Comparison of ENCODE assay signal across 9 cellular contexts in the genomic region with DNA sequence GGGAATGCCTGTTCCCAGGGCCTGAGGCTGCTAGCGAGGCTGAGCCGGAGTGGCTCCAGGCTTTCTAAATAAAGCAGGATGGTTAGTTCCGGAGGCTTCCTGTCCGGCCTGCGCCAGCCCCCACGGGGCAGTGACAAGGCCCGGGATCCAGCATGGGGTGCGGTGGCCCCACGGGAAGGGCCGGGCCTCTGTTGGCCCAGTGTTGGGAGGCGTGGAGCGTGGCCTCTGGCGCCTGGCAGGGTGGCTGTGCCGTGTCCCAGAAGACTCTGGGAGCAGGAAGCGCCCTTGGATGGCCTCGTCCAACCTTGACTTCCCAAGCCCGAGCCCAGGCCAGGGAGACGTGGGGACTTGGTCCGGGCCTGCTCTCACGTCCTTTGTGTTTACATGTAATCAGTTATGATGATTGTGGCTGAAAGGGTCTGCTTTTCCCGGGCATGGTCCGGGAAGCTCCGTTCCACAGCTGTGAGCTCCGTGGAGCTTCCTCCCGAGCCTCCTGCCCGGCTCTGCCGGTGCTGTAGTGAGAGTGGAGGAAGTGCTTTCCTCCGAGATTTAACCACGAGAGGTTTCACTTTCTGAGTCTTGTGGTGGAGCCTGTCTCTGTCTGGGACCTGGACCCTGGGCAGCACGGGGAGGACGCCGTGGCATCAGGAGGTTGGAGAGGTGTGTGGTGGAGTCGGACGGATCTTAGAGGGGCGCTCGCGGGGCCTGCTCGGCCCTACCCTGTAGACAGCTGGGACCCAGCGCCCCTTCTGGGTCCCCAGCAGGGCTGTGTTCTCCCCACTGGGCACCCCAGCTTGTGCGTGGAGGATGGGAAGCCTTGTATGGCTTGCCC. TPM values are rescaled to one million over a fixed set of nuclear protein-coding genes. Genes with fewer than 3 reads are reported as not detected.
DNase-seq lines count a peak whose midpoint lies in the region; ATAC-seq, FAIRE-seq and TF ChIP-seq lines count a peak whose summit lies in the region.
"Had no signal": no experiment of that assay in that cellular context is flagged by ENCODE, and none has a peak within 500 bp of the region (broad histone marks: within the 10 kb centered on the region; RNA-seq: fewer than 3 reads in every experiment).

No MANE protein-coding gene starts in this region.

- no peak overlapping the region for H3K4me2 ChIP-seq in PC-3 (ENCODE audit: low read length)

- FAIRE-seq in GM18507 (lab: Jason Lieb, UNC), result peak; percentile 35

- POLR2A ChIA-PET in PC-3 (lab: Charles Lee; ENCODE audit: unreplicated experiment), result no interaction called here

- H3K36me3 Mint-ChIP-seq in stimulated activated effector memory CD8-positive, alpha-beta T cell treated with anti-CD3 and anti-CD28 coated beads, Interleukin-12 subunit alpha, Interleukin-12 subunit beta, amount 100 ng/mL, for 72 hours, result no peaks in the 10 kb centered on the region

- peak overlapping the region; percentile 14 for H3K27ac Mint-ChIP-seq in stimulated activated effector memory CD8-positive, alpha-beta T cell treated with anti-CD3 and anti-CD28 coated beads, Interleukin-12 subunit alpha, Interleukin-12 subunit beta, amount 100 ng/mL, for 72 hours

- H3K27ac ChIP-seq in ascending aorta (peak overlapping the region; percentile 83 to 90), PC-3 (ENCODE audit: low read length) (no peak overlapping the region)

- peaks cover 24% of the 10 kb centered on the region for H3K4me1 Mint-ChIP-seq in stimulated activated effector memory CD8-positive, alpha-beta T cell treated with anti-CD3 and anti-CD28 coated beads, Interleukin-12 subunit alpha, Interleukin-12 subunit beta, amount 100 ng/mL, for 72 hours

- H3K4me1 ChIP-seq in ascending aorta (peaks cover 36 to 66% of the 10 kb centered on the region in 2 donors), PC-3 (ENCODE audit: insufficient read depth, low read length) (peaks cover 7% of the 10 kb centered on the region; the same call in 1 of the 2 replicates)

- TF ChIP-seq CTCF in ascending aorta (IDR thresholded peaks at IDR 0.05) (no peak), PC-3 (conservative IDR thresholded peaks at IDR 0.05; ENCODE audit: low read depth, low read length) (no peak)

- intact Hi-C loops in ascending aorta (cut with DNase I) (no loop called here), left ventricle myocardium superior (cut with micrococcal nuclease) (no loop called here), PC-3 (cut with micrococcal nuclease) (loop anchor here (10.0 kb wide), 1 partner anchor 144 kb away; no protein-coding TSS in a partner anchor)

- CTCF ChIA-PET in PC-3 (lab: Charles Lee), result no interaction called here

- BruUV-seq in PC-3 (replicated peaks; lab: Mats Ljungman, UMichigan), result no TSS peak

- H3K27me3 ChIP-seq in ascending aorta, result no peaks in the 10 kb centered on the region
- no peaks in the 10 kb centered on the region for H3K27me3 ChIP-seq in PC-3 (ENCODE audit: low read length)

- H3K9ac ChIP-seq in PC-3 (ENCODE audit: low read length), result no peak overlapping the region

- H3K9me3 ChIP-seq in ascending aorta (no peaks in the 10 kb centered on the region), PC-3 (ENCODE audit: low read length) (no peaks in the 10 kb centered on the region)

- H4K20me1 ChIP-seq in PC-3 (ENCODE audit: low read length), result peaks cover 9% of the 10 kb centered on the region; the same call in 1 of the 2 replicates

- no peaks in the 10 kb centered on the region for H3K9me2 ChIP-seq in PC-3 (replicated peaks; ENCODE audit: low read length)

- H3K79me2 ChIP-seq in PC-3 (ENCODE audit: low read length), result peaks cover 86% of the 10 kb centered on the region

- peak; percentile 74 for ATAC-seq in left ventricle myocardium superior
- ATAC-seq in stimulated activated effector memory CD8-positive, alpha-beta T cell treated with anti-CD3 and anti-CD28 coated beads, Interleukin-12 subunit alpha, Interleukin-12 subunit beta, amount 100 ng/mL, for 72 hours, result no peak
- no peak for ATAC-seq in HG03139 (IDR thresholded peaks at IDR 0.05; ENCODE audit: unreplicated experiment)
- no peak for ATAC-seq in HG03378 (IDR thresholded peaks at IDR 0.05; ENCODE audit: unreplicated experiment)
- no peak for ATAC-seq in PC-3

- H3F3A ChIP-seq in PC-3 (ENCODE audit: low read length, unreplicated experiment), result no peaks in the 10 kb centered on the region

- peak overlapping the region; percentile 26 for H3K4me3 Mint-ChIP-seq in stimulated activated effector memory CD8-positive, alpha-beta T cell treated with anti-CD3 and anti-CD28 coated beads, Interleukin-12 subunit alpha, Interleukin-12 subunit beta, amount 100 ng/mL, for 72 hours

- peak overlapping the region; percentile 43 to 98 for H3K4me3 ChIP-seq in ascending aorta
- no peak overlapping the region for H3K4me3 ChIP-seq in PC-3 (ENCODE audit: low read length)

- H3K36me3 ChIP-seq in ascending aorta (no peaks in the 10 kb centered on the region), PC-3 (ENCODE audit: low read depth, low read length) (no peaks in the 10 kb centered on the region)

- no peak overlapping the region for H2AFZ ChIP-seq in PC-3 (ENCODE audit: low read length)

- H3K9me3 Mint-ChIP-seq in stimulated activated effector memory CD8-positive, alpha-beta T cell treated with anti-CD3 and anti-CD28 coated beads, Interleukin-12 subunit alpha, Interleukin-12 subunit beta, amount 100 ng/mL, for 72 hours, result no peaks in the 10 kb centered on the region

- DNase-seq in GM18507 (ENCODE audit: extremely low spot score, insufficient read length, low read depth), result no peak
- DNase-seq in ascending aorta (ENCODE audit: low spot score in 2 of 2), result peak in 1 of 2 donors; percentile 79
- DNase-seq in left ventricle myocardium superior, result peak; percentile 91
- no peak for DNase-seq in stimulated activated effector memory CD8-positive, alpha-beta T cell treated with anti-CD3 and anti-CD28 coated beads, Interleukin-12 subunit alpha, Interleukin-12 subunit beta, amount 100 ng/mL, for 72 hours (ENCODE audit: low spot score in 2 of 2)
- DNase-seq in NAMALWA (ENCODE audit: low spot score), result no peak
- no peak for DNase-seq in PC-3

RNA-seq across cellular contexts. Expression of gene GNA11, which starts 4.6 kb away (rescaled TPM):
- 178 TPM for total RNA-seq in ascending aorta
- total RNA-seq in left ventricle myocardium superior, result 74.6 TPM
- total RNA-seq in PC-3 (2014; rRNA removed), result 59.6 and 89.4 TPM in 2 replicates

RNA-seq across cellular contexts. Expression of gene TLE5, which starts 36.4 kb away (rescaled TPM):
- total RNA-seq in ascending aorta (559 TPM), left ventricle myocardium superior (846 TPM), PC-3 (2014; rRNA removed) (351 and 407 TPM in 2 replicates)

RNA-seq across cellular contexts. Expression of gene GNA15, which starts 37.1 kb away (rescaled TPM):
- total RNA-seq in ascending aorta (7.1 TPM), left ventricle myocardium superior (2.1 TPM), PC-3 (2014; rRNA removed) (not detected in 2 replicates)
- total RNA-seq: SK-MEL-5 had no signal
